1 cellular context compared by ENCODE assay signal in the genomic region with DNA sequence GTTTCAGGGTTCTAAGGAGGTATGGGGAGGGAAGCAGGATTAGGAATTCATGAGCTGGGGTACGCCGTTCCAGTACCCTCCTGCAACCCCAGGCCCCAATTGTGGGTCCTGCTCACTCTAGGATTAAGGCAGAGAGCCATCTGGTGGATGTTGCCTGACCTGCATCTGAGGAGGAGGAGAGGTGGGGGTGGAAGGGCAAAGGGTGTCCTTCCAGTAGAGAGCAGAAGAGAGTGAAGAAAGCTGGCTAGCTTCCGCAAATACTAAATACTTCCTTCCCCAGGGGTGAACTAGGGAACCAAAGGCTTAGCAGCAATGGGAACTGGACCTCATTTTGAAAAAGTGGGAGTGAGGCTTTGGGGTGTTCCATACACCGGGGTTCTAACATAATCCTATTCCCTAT.
TF ChIP-seq lines count a peak whose summit lies in the region.

No MANE protein-coding gene starts in this region.

TF ChIP-seq in H1, 55 proteins besides CTCF, POLR2A, EP300 and RAD21:
- TF ChIP-seq CREB1 (IDR thresholded peaks at IDR 0.05) (peak; percentile 55; the same call in 1 of the 2 replicates), NRF1 (IDR thresholded peaks at IDR 0.05; ENCODE audit: low read depth, low read length) (no peak), YY1 (IDR thresholded peaks at IDR 0.05; ENCODE audit: low read depth, low read length) (no peak), BCL11A (IDR thresholded peaks at IDR 0.05; ENCODE audit: low read depth in 2 of 2, low read length in 2 of 2) (no peak), CHD2 (IDR thresholded peaks at IDR 0.05; ENCODE audit: low read length) (no peak), GABPA (IDR thresholded peaks at IDR 0.05; ENCODE audit: borderline replicate concordance, insufficient read depth, low read length) (no peak), SP1 (IDR thresholded peaks at IDR 0.05; ENCODE audit: low read depth, low read length) (no peak), RNF2 (IDR thresholded peaks at IDR 0.05; ENCODE audit: borderline replicate concordance, low read depth, low read length, missing control alignments, poor library complexity, severe bottlenecking) (no peak), NANOG (IDR thresholded peaks at IDR 0.05; ENCODE audit: insufficient read depth, low read depth, low read length, poor library complexity, severe bottlenecking) (no peak), KDM1A (IDR thresholded peaks at IDR 0.05; ENCODE audit: borderline replicate concordance, low read length) (no peak), EGR1 (IDR thresholded peaks at IDR 0.05; ENCODE audit: borderline replicate concordance, low read depth, low read length) (peak; percentile 40; the same call in 1 of the 2 replicates), POU5F1 (IDR thresholded peaks at IDR 0.05; ENCODE audit: low read depth, low read length) (no peak), CTBP2 (IDR thresholded peaks at IDR 0.05; ENCODE audit: borderline replicate concordance, insufficient read depth, insufficient read length, low read length) (no peak), PHF8 (conservative IDR thresholded peaks at IDR 0.05; ENCODE audit: low read depth, low read length) (no peak), POLR2AphosphoS5 (IDR thresholded peaks at IDR 0.05; ENCODE audit: low read depth, low read length) (0 out of 2 replicates have a peak, but pooled peaks have one; percentile 43), RFX5 (IDR thresholded peaks at IDR 0.05; ENCODE audit: borderline replicate concordance, low read depth, low read length) (no peak), JUND (IDR thresholded peaks at IDR 0.05; ENCODE audit: low read length) (peak; percentile 10; the same call in 1 of the 2 replicates), KDM4A (IDR thresholded peaks at IDR 0.05; ENCODE audit: low read depth, low read length, severe bottlenecking) (no peak), SRF (IDR thresholded peaks at IDR 0.05; ENCODE audit: low read depth, low read length) (no peak), HDAC6 (IDR thresholded peaks at IDR 0.05; ENCODE audit: low read depth, low read length) (no peak), KDM5A (IDR thresholded peaks at IDR 0.05; ENCODE audit: low read length) (no peak), RBBP5 (IDR thresholded peaks at IDR 0.05; ENCODE audit: borderline replicate concordance, low read depth, low read length) (no peak), EZH2 (IDR thresholded peaks at IDR 0.05; ENCODE audit: low read depth, low read length, severe bottlenecking) (no peak), TBP (IDR thresholded peaks at IDR 0.05; ENCODE audit: low read depth, low read length) (no peak), JUN (IDR thresholded peaks at IDR 0.05; ENCODE audit: low read depth, low read length) (no peak), BRCA1 (IDR thresholded peaks at IDR 0.05; ENCODE audit: low read depth, low read length) (no peak), SP4 (IDR thresholded peaks at IDR 0.05; ENCODE audit: low read length) (peak; percentile 52; the same call in 1 of the 2 replicates), HDAC2 (IDR thresholded peaks at IDR 0.05; ENCODE audit: borderline replicate concordance in 1 of 2, low read depth in 2 of 2, low read length in 2 of 2) (no peak), GTF2F1 (IDR thresholded peaks at IDR 0.05; ENCODE audit: borderline replicate concordance, low read depth, low read length) (no peak), RXRA (IDR thresholded peaks at IDR 0.05; ENCODE audit: insufficient read depth, low read depth, low read length) (no peak), MAFK (IDR thresholded peaks at IDR 0.05; ENCODE audit: low read depth, low read length) (no peak), TCF12 (IDR thresholded peaks at IDR 0.05; ENCODE audit: low read depth, low read length) (no peak), SIRT6 (IDR thresholded peaks at IDR 0.05; ENCODE audit: low read length) (no peak), CHD1 (IDR thresholded peaks at IDR 0.05; ENCODE audit: low read depth, low read length) (no peak), SAP30 (IDR thresholded peaks at IDR 0.05; ENCODE audit: insufficient read depth, insufficient replicate concordance, low read length) (no peak), CBX5 (IDR thresholded peaks at IDR 0.05; ENCODE audit: low read depth, low read length) (no peak), CBX8 (IDR thresholded peaks at IDR 0.05; ENCODE audit: borderline replicate concordance, low read depth, low read length) (no peak), FOSL1 (IDR thresholded peaks at IDR 0.05; ENCODE audit: insufficient read depth, low read depth, low read length) (no peak), SIX5 (IDR thresholded peaks at IDR 0.05; ENCODE audit: low read depth, low read length) (no peak), BACH1 (IDR thresholded peaks at IDR 0.05; ENCODE audit: low read length) (no peak), ASH2L (IDR thresholded peaks at IDR 0.05; ENCODE audit: low read length) (no peak), TAF1 (IDR thresholded peaks at IDR 0.05; ENCODE audit: low read depth, low read length) (no peak), SIN3A (conservative IDR thresholded peaks at IDR 0.05 in 1 of 2, IDR thresholded peaks at IDR 0.05 in 1 of 2; ENCODE audit: low read depth in 1 of 2, low read length in 2 of 2) (0 out of 4 replicates have a peak, but pooled peaks of 1 of the 2 experiments have one; percentile 46), SP2 (IDR thresholded peaks at IDR 0.05; ENCODE audit: low read length) (no peak), CEBPB (IDR thresholded peaks at IDR 0.05; ENCODE audit: low read depth, low read length) (no peak), SUZ12 (IDR thresholded peaks at IDR 0.05; ENCODE audit: low read length) (no peak)
- TF ChIP-seq, protein P1, sequence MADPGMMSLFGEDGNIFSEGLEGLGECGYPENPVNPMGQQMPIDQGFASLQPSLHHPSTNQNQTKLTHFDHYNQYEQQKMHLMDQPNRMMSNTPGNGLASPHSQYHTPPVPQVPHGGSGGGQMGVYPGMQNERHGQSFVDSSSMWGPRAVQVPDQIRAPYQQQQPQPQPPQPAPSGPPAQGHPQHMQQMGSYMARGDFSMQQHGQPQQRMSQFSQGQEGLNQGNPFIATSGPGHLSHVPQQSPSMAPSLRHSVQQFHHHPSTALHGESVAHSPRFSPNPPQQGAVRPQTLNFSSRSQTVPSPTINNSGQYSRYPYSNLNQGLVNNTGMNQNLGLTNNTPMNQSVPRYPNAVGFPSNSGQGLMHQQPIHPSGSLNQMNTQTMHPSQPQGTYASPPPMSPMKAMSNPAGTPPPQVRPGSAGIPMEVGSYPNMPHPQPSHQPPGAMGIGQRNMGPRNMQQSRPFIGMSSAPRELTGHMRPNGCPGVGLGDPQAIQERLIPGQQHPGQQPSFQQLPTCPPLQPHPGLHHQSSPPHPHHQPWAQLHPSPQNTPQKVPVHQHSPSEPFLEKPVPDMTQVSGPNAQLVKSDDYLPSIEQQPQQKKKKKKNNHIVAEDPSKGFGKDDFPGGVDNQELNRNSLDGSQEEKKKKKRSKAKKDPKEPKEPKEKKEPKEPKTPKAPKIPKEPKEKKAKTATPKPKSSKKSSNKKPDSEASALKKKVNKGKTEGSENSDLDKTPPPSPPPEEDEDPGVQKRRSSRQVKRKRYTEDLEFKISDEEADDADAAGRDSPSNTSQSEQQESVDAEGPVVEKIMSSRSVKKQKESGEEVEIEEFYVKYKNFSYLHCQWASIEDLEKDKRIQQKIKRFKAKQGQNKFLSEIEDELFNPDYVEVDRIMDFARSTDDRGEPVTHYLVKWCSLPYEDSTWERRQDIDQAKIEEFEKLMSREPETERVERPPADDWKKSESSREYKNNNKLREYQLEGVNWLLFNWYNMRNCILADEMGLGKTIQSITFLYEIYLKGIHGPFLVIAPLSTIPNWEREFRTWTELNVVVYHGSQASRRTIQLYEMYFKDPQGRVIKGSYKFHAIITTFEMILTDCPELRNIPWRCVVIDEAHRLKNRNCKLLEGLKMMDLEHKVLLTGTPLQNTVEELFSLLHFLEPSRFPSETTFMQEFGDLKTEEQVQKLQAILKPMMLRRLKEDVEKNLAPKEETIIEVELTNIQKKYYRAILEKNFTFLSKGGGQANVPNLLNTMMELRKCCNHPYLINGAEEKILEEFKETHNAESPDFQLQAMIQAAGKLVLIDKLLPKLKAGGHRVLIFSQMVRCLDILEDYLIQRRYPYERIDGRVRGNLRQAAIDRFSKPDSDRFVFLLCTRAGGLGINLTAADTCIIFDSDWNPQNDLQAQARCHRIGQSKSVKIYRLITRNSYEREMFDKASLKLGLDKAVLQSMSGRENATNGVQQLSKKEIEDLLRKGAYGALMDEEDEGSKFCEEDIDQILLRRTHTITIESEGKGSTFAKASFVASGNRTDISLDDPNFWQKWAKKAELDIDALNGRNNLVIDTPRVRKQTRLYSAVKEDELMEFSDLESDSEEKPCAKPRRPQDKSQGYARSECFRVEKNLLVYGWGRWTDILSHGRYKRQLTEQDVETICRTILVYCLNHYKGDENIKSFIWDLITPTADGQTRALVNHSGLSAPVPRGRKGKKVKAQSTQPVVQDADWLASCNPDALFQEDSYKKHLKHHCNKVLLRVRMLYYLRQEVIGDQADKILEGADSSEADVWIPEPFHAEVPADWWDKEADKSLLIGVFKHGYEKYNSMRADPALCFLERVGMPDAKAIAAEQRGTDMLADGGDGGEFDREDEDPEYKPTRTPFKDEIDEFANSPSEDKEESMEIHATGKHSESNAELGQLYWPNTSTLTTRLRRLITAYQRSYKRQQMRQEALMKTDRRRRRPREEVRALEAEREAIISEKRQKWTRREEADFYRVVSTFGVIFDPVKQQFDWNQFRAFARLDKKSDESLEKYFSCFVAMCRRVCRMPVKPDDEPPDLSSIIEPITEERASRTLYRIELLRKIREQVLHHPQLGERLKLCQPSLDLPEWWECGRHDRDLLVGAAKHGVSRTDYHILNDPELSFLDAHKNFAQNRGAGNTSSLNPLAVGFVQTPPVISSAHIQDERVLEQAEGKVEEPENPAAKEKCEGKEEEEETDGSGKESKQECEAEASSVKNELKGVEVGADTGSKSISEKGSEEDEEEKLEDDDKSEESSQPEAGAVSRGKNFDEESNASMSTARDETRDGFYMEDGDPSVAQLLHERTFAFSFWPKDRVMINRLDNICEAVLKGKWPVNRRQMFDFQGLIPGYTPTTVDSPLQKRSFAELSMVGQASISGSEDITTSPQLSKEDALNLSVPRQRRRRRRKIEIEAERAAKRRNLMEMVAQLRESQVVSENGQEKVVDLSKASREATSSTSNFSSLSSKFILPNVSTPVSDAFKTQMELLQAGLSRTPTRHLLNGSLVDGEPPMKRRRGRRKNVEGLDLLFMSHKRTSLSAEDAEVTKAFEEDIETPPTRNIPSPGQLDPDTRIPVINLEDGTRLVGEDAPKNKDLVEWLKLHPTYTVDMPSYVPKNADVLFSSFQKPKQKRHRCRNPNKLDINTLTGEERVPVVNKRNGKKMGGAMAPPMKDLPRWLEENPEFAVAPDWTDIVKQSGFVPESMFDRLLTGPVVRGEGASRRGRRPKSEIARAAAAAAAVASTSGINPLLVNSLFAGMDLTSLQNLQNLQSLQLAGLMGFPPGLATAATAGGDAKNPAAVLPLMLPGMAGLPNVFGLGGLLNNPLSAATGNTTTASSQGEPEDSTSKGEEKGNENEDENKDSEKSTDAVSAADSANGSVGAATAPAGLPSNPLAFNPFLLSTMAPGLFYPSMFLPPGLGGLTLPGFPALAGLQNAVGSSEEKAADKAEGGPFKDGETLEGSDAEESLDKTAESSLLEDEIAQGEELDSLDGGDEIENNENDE (IDR thresholded peaks at IDR 0.05; ENCODE audit: insufficient replicate concordance, low read length), result no peak
- TF ChIP-seq, protein P2, sequence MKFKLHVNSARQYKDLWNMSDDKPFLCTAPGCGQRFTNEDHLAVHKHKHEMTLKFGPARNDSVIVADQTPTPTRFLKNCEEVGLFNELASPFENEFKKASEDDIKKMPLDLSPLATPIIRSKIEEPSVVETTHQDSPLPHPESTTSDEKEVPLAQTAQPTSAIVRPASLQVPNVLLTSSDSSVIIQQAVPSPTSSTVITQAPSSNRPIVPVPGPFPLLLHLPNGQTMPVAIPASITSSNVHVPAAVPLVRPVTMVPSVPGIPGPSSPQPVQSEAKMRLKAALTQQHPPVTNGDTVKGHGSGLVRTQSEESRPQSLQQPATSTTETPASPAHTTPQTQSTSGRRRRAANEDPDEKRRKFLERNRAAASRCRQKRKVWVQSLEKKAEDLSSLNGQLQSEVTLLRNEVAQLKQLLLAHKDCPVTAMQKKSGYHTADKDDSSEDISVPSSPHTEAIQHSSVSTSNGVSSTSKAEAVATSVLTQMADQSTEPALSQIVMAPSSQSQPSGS (IDR thresholded peaks at IDR 0.05; ENCODE audit: low read length), result peak; percentile 56; the same call in 1 of the 2 replicates
- TF ChIP-seq, protein P3, sequence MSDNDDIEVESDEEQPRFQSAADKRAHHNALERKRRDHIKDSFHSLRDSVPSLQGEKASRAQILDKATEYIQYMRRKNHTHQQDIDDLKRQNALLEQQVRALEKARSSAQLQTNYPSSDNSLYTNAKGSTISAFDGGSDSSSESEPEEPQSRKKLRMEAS (IDR thresholded peaks at IDR 0.05), result peak; percentile 9; the same call in 1 of the 2 replicates
- TF ChIP-seq, protein P4, sequence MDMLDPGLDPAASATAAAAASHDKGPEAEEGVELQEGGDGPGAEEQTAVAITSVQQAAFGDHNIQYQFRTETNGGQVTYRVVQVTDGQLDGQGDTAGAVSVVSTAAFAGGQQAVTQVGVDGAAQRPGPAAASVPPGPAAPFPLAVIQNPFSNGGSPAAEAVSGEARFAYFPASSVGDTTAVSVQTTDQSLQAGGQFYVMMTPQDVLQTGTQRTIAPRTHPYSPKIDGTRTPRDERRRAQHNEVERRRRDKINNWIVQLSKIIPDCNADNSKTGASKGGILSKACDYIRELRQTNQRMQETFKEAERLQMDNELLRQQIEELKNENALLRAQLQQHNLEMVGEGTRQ (IDR thresholded peaks at IDR 0.05; ENCODE audit: low read length), result no peak
TF ChIP-seq in H1: peak in this region for 8.
